21 cellular contexts compared by ENCODE assay signal in genomic region chrX:125439194-125439849, GRCh38.
"Had no signal": no experiment of that assay in that cellular context is flagged by ENCODE, and none has a peak within 500 bp of the region (broad histone marks: within the 10 kb centered on the region; RNA-seq: fewer than 3 reads in every experiment).

No MANE protein-coding gene starts in this region.

- FAIRE-seq: colon, islet of Langerhans, urothelium cell line had no signal

- H3K9me3 ChIP-seq: esophagus muscularis mucosa, prostate gland, tibial artery had no signal

- H3K27me3 ChIP-seq: cardiac muscle cell, esophagus muscularis mucosa, tibial artery had no signal

- H3K27ac ChIP-seq: cardiac muscle cell, esophagus muscularis mucosa, skin epidermis, tibial artery had no signal

- H3K36me3 ChIP-seq: cardiac muscle cell, esophagus muscularis mucosa, prostate gland, tibial artery had no signal

- H3K9me3 Mint-ChIP-seq: activated naive CD4-positive, alpha-beta T cell treated with anti-CD3 and anti-CD28 coated beads, Interleukin-2, amount 50 U/mL, for 72 hours had no signal

- H3K4me1 Mint-ChIP-seq: neural crest cell had no signal

- H3K27ac Mint-ChIP-seq: activated CD8-positive, alpha-beta T cell treated with anti-CD3 and anti-CD28 coated beads, Interleukin-2, amount 10 ng/mL, durations not matched to agents 7 days and 5 days; activated naive CD4-positive, alpha-beta T cell treated with anti-CD3 and anti-CD28 coated beads, Interleukin-2, amount 50 U/mL, for 72 hours; activated T-cell treated with anti-CD3 and anti-CD28 coated beads, Interleukin-2, amount 50 U/mL, for 72 hours had no signal

- H3K4me1 ChIP-seq: esophagus muscularis mucosa, prostate gland, tibial artery had no signal

- H3K36me3 Mint-ChIP-seq: activated naive CD4-positive, alpha-beta T cell treated with anti-CD3 and anti-CD28 coated beads, Interleukin-2, amount 50 U/mL, for 72 hours had no signal

- H3K4me3 Mint-ChIP-seq: activated CD8-positive, alpha-beta T cell treated with anti-CD3 and anti-CD28 coated beads, Interleukin-2, amount 10 ng/mL, durations not matched to agents 7 days and 5 days; activated T-cell treated with anti-CD3 and anti-CD28 coated beads, Interleukin-2, amount 50 U/mL, for 72 hours; neural crest cell had no signal

- H3K4me3 ChIP-seq: cardiac muscle cell, esophagus muscularis mucosa, lung, prostate gland, skin epidermis, tibial artery had no signal

- DNase-seq: activated CD4-positive, alpha-beta T cell treated with anti-CD3 and anti-CD28 coated beads for 48 hours; activated CD8-positive, alpha-beta memory T cell treated with anti-CD3 and anti-CD28 coated beads, Interleukin-2, amount 50 U/mL, for 4 hours; activated CD8-positive, alpha-beta T cell treated with anti-CD3 and anti-CD28 coated beads, Interleukin-2, amount 10 ng/mL, durations not matched to agents 7 days and 5 days; activated gamma-delta T cell; activated T-cell treated with anti-CD3 and anti-CD28 coated beads, Interleukin-2, amount 50 U/mL, for 72 hours; left colon; right cardiac atrium; stimulated activated CD4-positive, alpha-beta T cell treated with anti-CD3 and anti-CD28 coated beads, Interleukin-15, amount 100 ng/mL, for 24 hours; stimulated activated CD4-positive, alpha-beta T cell treated with anti-CD3 and anti-CD28 coated beads, Interleukin-4, amount 100 ng/mL, for 1 hour; T-helper 9 cell; tibial artery had no signal
